11 cellular contexts compared by ENCODE assay signal in the genomic region with DNA sequence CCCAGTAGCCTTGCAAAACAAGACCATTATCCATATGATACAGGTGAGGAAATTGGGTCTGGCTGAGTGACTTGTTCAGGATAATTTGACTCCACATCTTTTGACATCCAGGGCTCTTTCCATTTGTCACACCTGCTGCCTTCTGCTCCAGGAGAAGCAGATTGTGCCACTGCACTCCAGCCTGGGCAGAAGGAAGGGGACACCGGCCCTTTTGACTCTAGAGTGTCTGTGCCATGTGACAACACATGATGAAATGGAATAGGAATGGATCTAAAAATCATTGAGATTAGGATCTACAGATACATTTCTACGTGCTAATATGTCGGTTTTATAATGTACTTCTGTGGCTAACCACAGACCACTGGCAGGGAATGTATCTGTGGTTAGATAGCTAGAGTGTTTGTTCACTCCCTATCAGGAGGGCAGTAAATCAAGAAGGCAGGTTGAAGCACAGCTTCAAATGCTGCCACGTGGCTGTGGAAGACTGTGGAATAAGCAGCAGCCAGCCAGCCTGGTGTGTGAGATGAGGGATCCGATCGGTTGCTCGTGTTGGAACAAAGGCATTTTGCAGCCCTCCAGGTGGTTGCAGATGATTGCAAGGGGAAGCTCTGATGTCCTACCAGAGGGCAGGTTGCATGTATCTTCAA. TPM values are rescaled to one million over a fixed set of nuclear protein-coding genes. Genes with fewer than 3 reads are reported as not detected.
DNase-seq lines count a peak whose midpoint lies in the region; ATAC-seq and TF ChIP-seq lines count a peak whose summit lies in the region.
"Had no signal": no experiment of that assay in that cellular context is flagged by ENCODE, and none has a peak within 500 bp of the region (broad histone marks: within the 10 kb centered on the region; RNA-seq: fewer than 3 reads in every experiment).

No MANE protein-coding gene starts in this region.

- H3K9me3 Mint-ChIP-seq in activated CD4-positive, alpha-beta T cell treated with anti-CD3 and anti-CD28 coated beads for 36 hours (ENCODE audit: low read depth), result no peaks in the 10 kb centered on the region
- H3K9me3 Mint-ChIP-seq in activated CD4-positive, alpha-beta T cell treated with anti-CD3 and anti-CD28 coated beads, Interleukin-2, amount 10 ng/mL, durations not matched to agents 24 days and 14 days, result no peaks in the 10 kb centered on the region
- H3K9me3 Mint-ChIP-seq in stimulated activated naive CD8-positive, alpha-beta T cell treated with anti-CD3 and anti-CD28 coated beads, Interleukin-15, amount 100 ng/mL, for 72 hours, result no peaks in the 10 kb centered on the region
- H3K9me3 Mint-ChIP-seq: activated T-cell treated with anti-CD3 and anti-CD28 coated beads, Interleukin-2, amount 50 U/mL, for 24 hours had no signal

- TF ChIP-seq CTCF in dorsolateral prefrontal cortex (IDR thresholded peaks at IDR 0.05 in 54 of 56, conservative IDR thresholded peaks at IDR 0.05 in 2 of 56; ENCODE audit: low read depth in 1 of 56, partially characterized antibody in 56 of 56), result no peak

- peaks cover 25% of the 10 kb centered on the region for H3K4me1 Mint-ChIP-seq in activated CD4-positive, alpha-beta T cell treated with anti-CD3 and anti-CD28 coated beads for 36 hours
- H3K4me1 Mint-ChIP-seq in activated CD4-positive, alpha-beta T cell treated with anti-CD3 and anti-CD28 coated beads, Interleukin-2, amount 10 ng/mL, durations not matched to agents 24 days and 14 days, result peaks cover 8% of the 10 kb centered on the region
- peaks cover 30% of the 10 kb centered on the region for H3K4me1 Mint-ChIP-seq in stimulated activated naive CD8-positive, alpha-beta T cell treated with anti-CD3 and anti-CD28 coated beads, Interleukin-15, amount 100 ng/mL, for 72 hours

- intact Hi-C loops in activated CD4-positive, alpha-beta T cell treated with anti-CD3 and anti-CD28 coated beads for 36 hours (cut with DNase I, micrococcal nuclease), result loop anchor here in 1 of 2 experiments (2.0 kb wide), 1 partner anchor 29 kb away; a partner anchor contains a TSS
- intact Hi-C loops in activated CD4-positive, alpha-beta T cell treated with anti-CD3 and anti-CD28 coated beads, Interleukin-2, amount 10 ng/mL, durations not matched to agents 24 days and 14 days (cut with micrococcal nuclease), result no loop called here
- intact Hi-C loops in dorsolateral prefrontal cortex (cut with DNase I), result no loop called here
- intact Hi-C loops in right cardiac atrium (cut with DNase I), result no loop called here

- ATAC-seq in activated CD4-positive, alpha-beta T cell treated with anti-CD3 and anti-CD28 coated beads for 36 hours, result peak; percentile 17
- peak; percentile 58 for ATAC-seq in stimulated activated naive CD8-positive, alpha-beta T cell treated with anti-CD3 and anti-CD28 coated beads, Interleukin-15, amount 100 ng/mL, for 72 hours
- no peak for ATAC-seq in HG02588 (IDR thresholded peaks at IDR 0.05; ENCODE audit: unreplicated experiment)
- ATAC-seq in right cardiac atrium, result no peak

- H3K27me3 Mint-ChIP-seq in activated CD4-positive, alpha-beta T cell treated with anti-CD3 and anti-CD28 coated beads for 36 hours, result peaks cover 33% of the 10 kb centered on the region
- H3K27me3 Mint-ChIP-seq in activated CD4-positive, alpha-beta T cell treated with anti-CD3 and anti-CD28 coated beads, Interleukin-2, amount 10 ng/mL, durations not matched to agents 24 days and 14 days, result peaks cover 26% of the 10 kb centered on the region
- H3K27me3 Mint-ChIP-seq in stimulated activated naive CD8-positive, alpha-beta T cell treated with anti-CD3 and anti-CD28 coated beads, Interleukin-15, amount 100 ng/mL, for 72 hours, result peaks cover 74% of the 10 kb centered on the region

- CTCF ChIA-PET in activated CD4-positive, alpha-beta T cell treated with anti-CD3 and anti-CD28 coated beads for 36 hours (lab: Charles Lee), result interaction anchor here (0.7 to 0.8 kb wide), 2 partner anchors 64 to 1839 kb away, joined by 3 read pairs; no protein-coding TSS in a partner anchor

- H3K4me1 ChIP-seq in right cardiac atrium (ENCODE audit: control insufficient read depth, insufficient read depth, low read length), result peaks cover 7% of the 10 kb centered on the region

- H3K27ac ChIP-seq in dorsolateral prefrontal cortex, result peak overlapping the region in 35 of 59 donors; percentile 10 to 92 (median 78)
- no peak overlapping the region for H3K27ac ChIP-seq in right cardiac atrium (ENCODE audit: low read length)
- H3K27ac ChIP-seq: BLaER1 treated with 17β-estradiol and CSF1 and Interleukin-3, amounts not matched to agents 10 nM and 100 nM had no signal

- DNase-seq in activated CD4-positive, alpha-beta T cell treated with anti-CD3 and anti-CD28 coated beads for 36 hours, result peak; percentile 33
- no peak for DNase-seq in activated CD4-positive, alpha-beta T cell treated with anti-CD3 and anti-CD28 coated beads, Interleukin-2, amount 10 ng/mL, durations not matched to agents 24 days and 14 days
- DNase-seq in NCI-H526 (lab: John Stamatoyannopoulos, UW) (peak; percentile 75), dorsolateral prefrontal cortex (no peak), DMS114 treated with DMSO at 0.1 percent for 48 hours (lab: John Stamatoyannopoulos, UW; ENCODE audit: unreplicated experiment) (no peak), right cardiac atrium (no peak)
- peak in 1 of 2 donors; percentile 27 for DNase-seq in stimulated activated naive CD8-positive, alpha-beta T cell treated with anti-CD3 and anti-CD28 coated beads, Interleukin-15, amount 100 ng/mL, for 72 hours
- DNase-seq: activated T-cell treated with anti-CD3 and anti-CD28 coated beads, Interleukin-2, amount 50 U/mL, for 24 hours; NCI-H2227 treated with DMSO at 0.1 percent for 48 hours had no signal

- no peaks in the 10 kb centered on the region for H3K9me3 ChIP-seq in right cardiac atrium (ENCODE audit: control insufficient read depth, low read length)

- no peak overlapping the region for H3K27ac Mint-ChIP-seq in activated CD4-positive, alpha-beta T cell treated with anti-CD3 and anti-CD28 coated beads for 36 hours
- no peak overlapping the region for H3K27ac Mint-ChIP-seq in activated CD4-positive, alpha-beta T cell treated with anti-CD3 and anti-CD28 coated beads, Interleukin-2, amount 10 ng/mL, durations not matched to agents 24 days and 14 days
- H3K27ac Mint-ChIP-seq in stimulated activated naive CD8-positive, alpha-beta T cell treated with anti-CD3 and anti-CD28 coated beads, Interleukin-15, amount 100 ng/mL, for 72 hours, result peak overlapping the region in 1 of 2 donors; percentile 62
- H3K27ac Mint-ChIP-seq: activated T-cell treated with anti-CD3 and anti-CD28 coated beads, Interleukin-2, amount 50 U/mL, for 24 hours had no signal

- no peak overlapping the region for H3K4me3 ChIP-seq in dorsolateral prefrontal cortex
- no peak overlapping the region for H3K4me3 ChIP-seq in right cardiac atrium (ENCODE audit: low read length)
- H3K4me3 ChIP-seq: BLaER1 treated with 17β-estradiol and CSF1 and Interleukin-3, amounts not matched to agents 10 nM and 100 nM had no signal

- H3K4me3 Mint-ChIP-seq in activated CD4-positive, alpha-beta T cell treated with anti-CD3 and anti-CD28 coated beads for 36 hours, result no peak overlapping the region
- no peak overlapping the region for H3K4me3 Mint-ChIP-seq in activated CD4-positive, alpha-beta T cell treated with anti-CD3 and anti-CD28 coated beads, Interleukin-2, amount 10 ng/mL, durations not matched to agents 24 days and 14 days
- no peak overlapping the region for H3K4me3 Mint-ChIP-seq in stimulated activated naive CD8-positive, alpha-beta T cell treated with anti-CD3 and anti-CD28 coated beads, Interleukin-15, amount 100 ng/mL, for 72 hours
- H3K4me3 Mint-ChIP-seq: activated T-cell treated with anti-CD3 and anti-CD28 coated beads, Interleukin-2, amount 50 U/mL, for 24 hours had no signal

- H3K36me3 Mint-ChIP-seq in activated CD4-positive, alpha-beta T cell treated with anti-CD3 and anti-CD28 coated beads for 36 hours (ENCODE audit: low read depth), result no peaks in the 10 kb centered on the region
- no peaks in the 10 kb centered on the region for H3K36me3 Mint-ChIP-seq in activated CD4-positive, alpha-beta T cell treated with anti-CD3 and anti-CD28 coated beads, Interleukin-2, amount 10 ng/mL, durations not matched to agents 24 days and 14 days (ENCODE audit: low read depth)

- 67% methylated on average over 7 of the region's 7 CpGs for WGBS in right cardiac atrium

- POLR2A ChIA-PET in activated CD4-positive, alpha-beta T cell treated with anti-CD3 and anti-CD28 coated beads for 36 hours (lab: Charles Lee), result interaction anchor here (0.7 kb wide), 1 partner anchor 1840 kb away, joined by 3 read pairs; no protein-coding TSS in a partner anchor

- H3K27me3 ChIP-seq in dorsolateral prefrontal cortex (no peaks in the 10 kb centered on the region), right cardiac atrium (ENCODE audit: control insufficient read depth, insufficient read depth) (no peaks in the 10 kb centered on the region)

RNA-seq across cellular contexts. Expression of a gene that starts 28.4 kb away (rescaled TPM):
- 1 to 10 TPM; 1.7 TPM for total RNA-seq in activated CD4-positive, alpha-beta T cell treated with anti-CD3 and anti-CD28 coated beads for 36 hours
- total RNA-seq in activated CD4-positive, alpha-beta T cell treated with anti-CD3 and anti-CD28 coated beads, Interleukin-2, amount 10 ng/mL, durations not matched to agents 24 days and 14 days, result 0.98 and 1.8 TPM in 2 replicates
- total RNA-seq in dorsolateral prefrontal cortex, result 10 to 100 TPM; 24.3 to 74.2 (median 42.9) TPM
- total RNA-seq in right cardiac atrium, result 10 to 100 TPM; 32.5 to 39.1 (median 34.8) TPM
- polyA plus RNA-seq in right cardiac atrium, result 11.2 TPM

Comparison
In these comparisons a context has a peak if more than half of its experiments do, and no peak if none do; other contexts are left out.
1. DNase-seq: peak in activated CD4-positive, alpha-beta T cell treated with anti-CD3 and anti-CD28 coated beads for 36 hours (single experiment) and NCI-H526 (2 of 2); none in activated CD4-positive, alpha-beta T cell treated with anti-CD3 and anti-CD28 coated beads, Interleukin-2, amount 10 ng/mL, durations not matched to agents 24 days and 14 days (single experiment), dorsolateral prefrontal cortex (0 of 10), DMS114 treated with DMSO at 0.1 percent for 48 hours (single experiment) and right cardiac atrium (0 of 3).
2. ATAC-seq: peak in activated CD4-positive, alpha-beta T cell treated with anti-CD3 and anti-CD28 coated beads for 36 hours (single experiment) and stimulated activated naive CD8-positive, alpha-beta T cell treated with anti-CD3 and anti-CD28 coated beads, Interleukin-15, amount 100 ng/mL, for 72 hours (single experiment); none in HG02588 (single experiment) and right cardiac atrium (0 of 2).